In the genomic region with DNA sequence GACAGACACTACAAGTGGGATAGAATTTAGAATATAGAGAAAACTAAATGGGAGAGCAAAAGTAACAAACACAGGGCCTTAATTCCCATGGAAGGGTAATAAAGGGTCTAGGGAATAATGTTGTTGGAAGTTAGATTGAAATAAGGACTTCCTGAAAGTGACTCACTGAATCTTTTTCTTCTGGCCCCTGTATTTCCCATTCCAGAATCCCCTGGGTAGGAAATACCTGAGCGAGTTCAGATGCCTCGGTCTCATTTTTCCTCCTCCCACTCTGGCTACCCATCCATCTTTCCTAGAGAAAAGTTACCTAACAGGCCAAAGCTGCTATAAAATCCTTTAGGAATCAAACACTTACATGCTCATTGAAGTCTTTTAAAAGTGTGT, we compare ENCODE assay signal across 9 cellular contexts. TPM values are rescaled to one million over a fixed set of nuclear protein-coding genes. Genes with fewer than 3 reads are reported as not detected.
DNase-seq lines count a peak whose midpoint lies in the region; ATAC-seq and TF ChIP-seq lines count a peak whose summit lies in the region.
"Had no signal": no experiment of that assay in that cellular context is flagged by ENCODE, and none has a peak within 500 bp of the region (broad histone marks: within the 10 kb centered on the region; RNA-seq: fewer than 3 reads in every experiment).

No MANE protein-coding gene starts in this region.

- peak overlapping the region; percentile 58; the same call in 1 of the 2 replicates for H2AFZ ChIP-seq in Karpas-422 (ENCODE audit: low read length)

- CTCF ChIA-PET in A673 (lab: Charles Lee), result no interaction called here
- CTCF ChIA-PET in naive thymus-derived CD4-positive, alpha-beta T cell (lab: Charles Lee), result interaction anchor here (0.6 to 1.7 kb wide), 3 partner anchors 22 to 314 kb away, joined by 3 to 6 read pairs (median 3); no protein-coding TSS in a partner anchor

- H3K4me2 ChIP-seq in Karpas-422 (ENCODE audit: low read depth, low read length, poor library complexity, severe bottlenecking), result peak overlapping the region; percentile 90

- H3K4me1 ChIP-seq in A673 (ENCODE audit: insufficient read depth, low read length, poor library complexity, severe bottlenecking), result peaks cover 49% of the 10 kb centered on the region
- peaks cover 68% of the 10 kb centered on the region for H3K4me1 ChIP-seq in Karpas-422 (ENCODE audit: low read length)
- peaks cover 63 to 66% of the 10 kb centered on the region in 2 donors for H3K4me1 ChIP-seq in naive thymus-derived CD4-positive, alpha-beta T cell (ENCODE audit: control insufficient read depth in 2 of 2, insufficient read depth in 2 of 2, low read length in 2 of 2)

- H3K36me3 ChIP-seq in A673 (ENCODE audit: insufficient read depth, low read length, poor library complexity, severe bottlenecking), result no peaks in the 10 kb centered on the region
- H3K36me3 ChIP-seq in Karpas-422 (ENCODE audit: insufficient read depth, low read length), result no peaks in the 10 kb centered on the region
- peaks cover 0 to 6% (median 0%) of the 10 kb centered on the region in 3 experiments for H3K36me3 ChIP-seq in naive thymus-derived CD4-positive, alpha-beta T cell (ENCODE audit: control insufficient read depth in 2 of 3, insufficient read depth in 3 of 3, low read length in 3 of 3)
- H3K36me3 ChIP-seq: HAP-1 had no signal

- H3K4me3 ChIP-seq in A673 (ENCODE audit: low read depth, low read length, poor library complexity, severe bottlenecking), result no peak overlapping the region
- no peak overlapping the region for H3K4me3 ChIP-seq in Karpas-422 (ENCODE audit: low read length)
- H3K4me3 ChIP-seq in naive thymus-derived CD4-positive, alpha-beta T cell (ENCODE audit: low read length), result peak overlapping the region; percentile 55
- H3K4me3 ChIP-seq: HAP-1 had no signal

- no TSS peak for BruUV-seq in A673 (replicated peaks; lab: Mats Ljungman, UMichigan)

- no peaks in the 10 kb centered on the region for H3K27me3 Mint-ChIP-seq in central memory CD8-positive, alpha-beta T cell
- no peaks in the 10 kb centered on the region for H3K27me3 Mint-ChIP-seq in naive thymus-derived CD4-positive, alpha-beta T cell

- intact Hi-C loops in A673 (cut with micrococcal nuclease; ENCODE audit: unreplicated experiment), result no loop called here
- intact Hi-C loops in naive thymus-derived CD4-positive, alpha-beta T cell (cut with micrococcal nuclease), result loop anchor here (2.0 to 10.0 kb wide), 8 partner anchors 69 to 1499 kb away; a partner anchor contains a TSS

- H3K36me3 Mint-ChIP-seq in central memory CD8-positive, alpha-beta T cell (ENCODE audit: insufficient read depth), result peaks cover 25% of the 10 kb centered on the region
- peaks cover 0 to 10% (median 0%) of the 10 kb centered on the region in 5 donors for H3K36me3 Mint-ChIP-seq in naive thymus-derived CD4-positive, alpha-beta T cell

- no peaks in the 10 kb centered on the region for H3K27me3 ChIP-seq in A673 (replicated peaks; ENCODE audit: insufficient read depth, low read depth, low read length, poor library complexity)
- no peaks in the 10 kb centered on the region for H3K27me3 ChIP-seq in Karpas-422 (ENCODE audit: low read length)
- no peaks in the 10 kb centered on the region for H3K27me3 ChIP-seq in naive thymus-derived CD4-positive, alpha-beta T cell (ENCODE audit: control insufficient read depth in 2 of 2, insufficient read depth in 2 of 2, low read length in 2 of 2)

- H3K9me3 ChIP-seq in A673 (ENCODE audit: low read depth, low read length, poor library complexity, severe bottlenecking) (no peaks in the 10 kb centered on the region), Karpas-422 (ENCODE audit: low read length) (no peaks in the 10 kb centered on the region)
- no peaks in the 10 kb centered on the region for H3K9me3 ChIP-seq in naive thymus-derived CD4-positive, alpha-beta T cell (ENCODE audit: control insufficient read depth in 2 of 3, low read length in 3 of 3)
- H3K9me3 ChIP-seq: HAP-1 had no signal

- DNase-seq in A673 (ENCODE audit: low spot score) (no peak), Karpas-422 (no peak), NCI-H2107 treated with DMSO at 0.1 percent for 48 hours (lab: John Stamatoyannopoulos, UW; ENCODE audit: unreplicated experiment) (no peak), NCI-H1048 (lab: John Stamatoyannopoulos, UW) (no peak), DMS153 (lab: John Stamatoyannopoulos, UW) (no peak)
- no peak for DNase-seq in central memory CD8-positive, alpha-beta T cell (ENCODE audit: low spot score in 2 of 2)
- DNase-seq in naive thymus-derived CD4-positive, alpha-beta T cell, result no peak

- H3K4me1 Mint-ChIP-seq in central memory CD8-positive, alpha-beta T cell, result peaks cover 62% of the 10 kb centered on the region
- H3K4me1 Mint-ChIP-seq in naive thymus-derived CD4-positive, alpha-beta T cell, result peaks cover 43 to 69% (median 66%) of the 10 kb centered on the region in 7 donors

- ATAC-seq in central memory CD8-positive, alpha-beta T cell (replicated peaks; ENCODE audit: extremely low read depth, poor library complexity, severe bottlenecking), result no peak
- no peak for ATAC-seq in naive thymus-derived CD4-positive, alpha-beta T cell
- no peak for ATAC-seq in HG02610 (IDR thresholded peaks at IDR 0.05; ENCODE audit: unreplicated experiment)

- H3K27ac ChIP-seq in A673 (ENCODE audit: low read depth, low read length, poor library complexity, severe bottlenecking), result peak overlapping the region; percentile 98
- H3K27ac ChIP-seq in Karpas-422 (ENCODE audit: low read length), result peak overlapping the region; percentile 99
- peak overlapping the region; percentile 99 for H3K27ac ChIP-seq in naive thymus-derived CD4-positive, alpha-beta T cell (ENCODE audit: low read depth, low read length)

- no peaks in the 10 kb centered on the region for H3K9me3 Mint-ChIP-seq in central memory CD8-positive, alpha-beta T cell
- peaks cover 0 to 6% (median 0%) of the 10 kb centered on the region in 11 donors for H3K9me3 Mint-ChIP-seq in naive thymus-derived CD4-positive, alpha-beta T cell

- peak overlapping the region; percentile 99 for H3K27ac Mint-ChIP-seq in central memory CD8-positive, alpha-beta T cell (ENCODE audit: low read depth)
- H3K27ac Mint-ChIP-seq in naive thymus-derived CD4-positive, alpha-beta T cell, result peak overlapping the region; percentile 93 to 100 (median 99)

- POLR2A ChIA-PET in A673 (lab: Charles Lee; ENCODE audit: low non-redundant PET), result no interaction called here
- POLR2A ChIA-PET in naive thymus-derived CD4-positive, alpha-beta T cell (lab: Charles Lee), result interaction anchor here (0.6 to 14.4 kb wide), 9 partner anchors 17 to 1028 kb away, joined by 3 to 256 read pairs (median 13); a partner anchor contains a TSS

- H4K20me1 ChIP-seq in Karpas-422 (ENCODE audit: insufficient read depth, low read depth, low read length), result peaks cover 5% of the 10 kb centered on the region; the same call in 1 of the 2 replicates

- no peak for TF ChIP-seq CTCF in A673 (conservative IDR thresholded peaks at IDR 0.05; ENCODE audit: low read depth, low read length)

- peak overlapping the region; percentile 85 for H3K9ac ChIP-seq in Karpas-422 (ENCODE audit: low read length)

- peaks cover 19% of the 10 kb centered on the region for H3K79me2 ChIP-seq in Karpas-422 (ENCODE audit: low read length)

- no peaks in the 10 kb centered on the region for H3K9me2 ChIP-seq in Karpas-422 (replicated peaks; ENCODE audit: insufficient read depth, low read length)

- H3K4me3 Mint-ChIP-seq in central memory CD8-positive, alpha-beta T cell, result peak overlapping the region; percentile 87
- peak overlapping the region; percentile 51 to 95 (median 90) for H3K4me3 Mint-ChIP-seq in naive thymus-derived CD4-positive, alpha-beta T cell

RNA-seq across cellular contexts. Expression of a gene that starts 3.1 kb away (rescaled TPM):
- 18.3 and 21.8 TPM in 2 replicates for total RNA-seq in A673 (2021)
- 22.3 and 24.7 TPM in 2 replicates for total RNA-seq in Karpas-422 (2014; rRNA removed; shearing (Covaris generic); ENCODE audit: low replicate concordance)
- 100 to 1,000 TPM in 2 of 5 experiments, 10 to 100 TPM in 3; 48.1 to 190 (median 67.7) TPM for total RNA-seq in naive thymus-derived CD4-positive, alpha-beta T cell
- 10 to 100 TPM in 1 of 2 donors, 1 to 10 TPM in 1; 4.5 to 10.0 TPM for polyA plus RNA-seq in naive thymus-derived CD4-positive, alpha-beta T cell
